8 cellular contexts compared by ENCODE assay signal in the genomic region with DNA sequence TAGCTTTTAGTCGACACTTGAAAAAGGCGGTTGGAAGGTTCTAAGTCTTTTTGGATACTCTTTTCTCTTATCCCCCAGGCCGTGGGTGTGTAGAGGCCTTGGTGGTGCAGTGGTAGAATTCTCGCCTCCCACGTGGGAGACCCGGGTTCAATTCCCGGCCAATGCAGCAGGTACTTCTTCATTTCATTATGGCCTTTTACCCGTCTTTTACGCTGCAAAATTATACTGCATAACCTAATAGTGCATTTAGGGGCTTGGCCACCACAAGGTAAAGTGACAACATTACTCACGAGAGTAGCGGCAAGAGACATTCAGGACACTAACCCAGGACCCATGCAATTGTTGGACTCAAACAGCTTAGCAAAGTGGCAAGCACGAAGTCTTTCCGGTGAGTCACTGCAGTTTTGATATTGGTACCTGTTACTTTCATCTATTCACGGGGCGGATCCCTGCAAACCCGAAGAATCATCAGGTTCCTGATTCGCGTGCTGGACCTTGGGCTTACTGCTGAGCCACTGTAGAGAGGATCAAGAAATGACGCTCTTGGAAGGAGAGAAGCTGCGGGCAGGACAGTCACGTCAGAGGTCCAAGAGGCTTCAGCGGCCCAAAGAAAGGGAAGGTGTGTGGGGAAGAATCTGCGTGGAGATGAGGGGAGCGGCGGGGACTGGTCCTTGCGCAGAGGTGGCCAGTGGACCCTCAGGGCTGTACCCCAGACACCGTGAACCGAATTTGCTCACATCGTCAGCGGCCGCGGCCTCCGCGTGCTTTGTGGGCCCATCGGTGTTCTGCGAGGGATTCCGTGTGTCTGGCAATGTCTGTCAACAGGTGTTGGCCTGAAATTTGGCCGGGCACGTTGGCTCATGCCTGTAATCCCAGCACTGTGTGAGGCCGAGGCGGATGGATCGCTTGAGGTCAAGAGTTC. TPM values are rescaled to one million over a fixed set of nuclear protein-coding genes. Genes with fewer than 3 reads are reported as not detected.
DNase-seq lines count a peak whose midpoint lies in the region; ATAC-seq, FAIRE-seq and TF ChIP-seq lines count a peak whose summit lies in the region.

No MANE protein-coding gene starts in this region.

- no peaks in the 10 kb centered on the region for H3K9me3 ChIP-seq in A673 (ENCODE audit: low read depth, low read length, poor library complexity, severe bottlenecking)

- H3K4me3 ChIP-seq in A673 (ENCODE audit: low read depth, low read length, poor library complexity, severe bottlenecking), result no peak overlapping the region
- H3K4me3 ChIP-seq in lower leg skin (ENCODE audit: low read depth, poor library complexity, severe bottlenecking), result no peak overlapping the region

- H3K4me3 Mint-ChIP-seq in type B pancreatic cell, result no peak overlapping the region

- no peaks in the 10 kb centered on the region for H3K36me3 Mint-ChIP-seq in type B pancreatic cell

- no peaks in the 10 kb centered on the region for H3K9me3 Mint-ChIP-seq in type B pancreatic cell

- DNase-seq in A673 (ENCODE audit: low spot score) (peak; percentile 46), H54 (ENCODE audit: insufficient read length, low spot score) (peak; percentile 60), RPMI8226 (peak; percentile 72), amniotic epithelial cell (ENCODE audit: low read depth) (peak; percentile 22), lower leg skin (ENCODE audit: low spot score in 2 of 2) (peak; percentile 43 to 90), type B pancreatic cell (ENCODE audit: extremely low spot score, unreplicated experiment) (peak; percentile 82)
- no peak for DNase-seq in NK-92 treated with Interleukin-12 subunit alpha and Interleukin-12 subunit beta, amount 100 ng/mL, for 24 hours (lab: John Stamatoyannopoulos, UW)

- H3K4me1 ChIP-seq in A673 (ENCODE audit: insufficient read depth, low read length, poor library complexity, severe bottlenecking), result no peaks in the 10 kb centered on the region

- H3K4me1 Mint-ChIP-seq in type B pancreatic cell (ENCODE audit: unreplicated experiment), result no peaks in the 10 kb centered on the region

- POLR2A ChIA-PET in A673 (lab: Charles Lee; ENCODE audit: low non-redundant PET), result interaction anchor here (0.7 kb wide), 1 partner anchor 116 kb away, joined by 4 read pairs; no protein-coding TSS in a partner anchor

- TF ChIP-seq POLR2A in H54 (IDR thresholded peaks at IDR 0.05; ENCODE audit: low read depth, low read length) (no peak), lower leg skin (IDR thresholded peaks at IDR 0.05) (no peak)

- peak; percentile 89 for FAIRE-seq in H54 (lab: Jason Lieb, UNC)

- 84 to 86% methylated on average over 42 of the region's 42 CpGs for WGBS in lower leg skin, 2 donors

- H3K27me3 ChIP-seq in A673 (replicated peaks; ENCODE audit: insufficient read depth, low read depth, low read length, poor library complexity), result no peaks in the 10 kb centered on the region

- H3K27ac Mint-ChIP-seq in type B pancreatic cell, result no peak overlapping the region

- intact Hi-C loops in A673 (cut with micrococcal nuclease; ENCODE audit: unreplicated experiment) (no loop called here), lower leg skin (cut with DNase I; ENCODE audit: low total_unique reads) (no loop called here)

- no peaks in the 10 kb centered on the region for H3K27me3 Mint-ChIP-seq in type B pancreatic cell

- no peak for ATAC-seq in HG03469 (IDR thresholded peaks at IDR 0.05; ENCODE audit: unreplicated experiment)

- BruUV-seq in A673 (replicated peaks; lab: Mats Ljungman, UMichigan), result no TSS peak

- H3K27ac ChIP-seq in A673 (ENCODE audit: low read depth, low read length, poor library complexity, severe bottlenecking), result no peak overlapping the region

- TF ChIP-seq CTCF in A673 (conservative IDR thresholded peaks at IDR 0.05; ENCODE audit: low read depth, low read length) (no peak), lower leg skin (IDR thresholded peaks at IDR 0.05) (no peak), type B pancreatic cell (conservative IDR thresholded peaks at IDR 0.05) (no peak)

- CTCF ChIA-PET in A673 (lab: Charles Lee), result no interaction called here

- H3K36me3 ChIP-seq in A673 (ENCODE audit: insufficient read depth, low read length, poor library complexity, severe bottlenecking), result no peaks in the 10 kb centered on the region

RNA-seq across cellular contexts. Expression of gene RNU1-4, which starts 12.9 kb away (rescaled TPM):
- total RNA-seq in A673 (2021) (1,866 and 1,908 TPM in 2 replicates), lower leg skin (under 1 TPM in 3 of 4 donors, not detected in 1; under 0.01 TPM), type B pancreatic cell (ENCODE audit: low replicate concordance) (2,993 and 3,564 TPM in 2 replicates)

Comparison
In these comparisons a context has a peak if more than half of its experiments do, and no peak if none do; other contexts are left out.
1. RNA of gene RNU1-4, which starts 12.9 kb away (total RNA-seq): 2,993 to 3,564 TPM in type B pancreatic cell and 1,866 to 1,908 TPM in A673; under 0.01 TPM in lower leg skin; every median in the first group is over 1,000 times any median in the second.